In the genomic region with DNA sequence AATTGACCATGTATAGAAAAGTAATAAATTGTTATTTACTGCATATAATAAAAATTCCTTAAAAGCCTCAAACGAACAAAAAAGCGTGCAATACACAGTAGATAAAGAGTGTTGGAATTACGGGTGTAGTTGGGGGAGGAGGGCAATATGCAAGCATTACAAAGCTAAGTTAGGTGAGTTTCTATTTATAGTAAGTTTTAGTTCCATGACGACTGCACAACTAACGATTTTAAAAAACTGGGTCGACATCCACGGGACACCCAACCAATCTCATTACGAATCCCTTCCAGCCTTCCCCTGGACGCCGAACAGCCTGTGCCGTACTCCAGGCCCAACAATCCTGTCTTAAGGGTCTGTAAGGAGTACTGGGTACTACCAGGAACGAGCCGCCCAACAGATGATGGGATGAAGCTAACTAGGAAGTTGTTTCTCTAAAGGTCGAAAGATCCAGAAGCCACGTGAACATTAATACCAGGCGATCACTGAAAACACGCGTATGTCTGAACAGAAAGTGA, we compare ENCODE assay signal across 8 cellular contexts. TPM values are rescaled to one million over a fixed set of nuclear protein-coding genes. Genes with fewer than 3 reads are reported as not detected.
DNase-seq lines count a peak whose midpoint lies in the region; ATAC-seq and TF ChIP-seq lines count a peak whose summit lies in the region.

No MANE protein-coding gene starts in this region.

- DNase-seq in NCI-H1105 treated with DMSO at 0.1 percent for 48 hours (lab: John Stamatoyannopoulos, UW) (peak; percentile 48), NCI-H1105 (lab: John Stamatoyannopoulos, UW) (no peak), HL-60 (ENCODE audit: low read depth in 1 of 2, low spot score in 1 of 2) (no peak), left colon (peak in 1 of 2 donors; percentile 14)

- H3K27me3 ChIP-seq in HL-60 (ENCODE audit: insufficient read depth, poor library complexity, severe bottlenecking) (no peaks in the 10 kb centered on the region), thymus (ENCODE audit: control insufficient read depth, insufficient read depth) (no peaks in the 10 kb centered on the region)

- H3K4me1 Mint-ChIP-seq in activated naive CD8-positive, alpha-beta T cell (ENCODE audit: low read depth), result peaks cover 8% of the 10 kb centered on the region

- H3K27ac ChIP-seq in HL-60 (replicated peaks), result peak overlapping the region; percentile 85
- H3K27ac ChIP-seq in thymus (ENCODE audit: low read depth), result no peak overlapping the region

- no peaks in the 10 kb centered on the region for H3K9me3 ChIP-seq in thymus (ENCODE audit: control insufficient read depth)

- H3K4me1 ChIP-seq in thymus (ENCODE audit: control insufficient read depth, insufficient read depth, low read length), result no peaks in the 10 kb centered on the region

- H3K27me3 Mint-ChIP-seq in activated naive CD8-positive, alpha-beta T cell, result no peaks in the 10 kb centered on the region

- WGBS in thymus, result 8% methylated on average over 18 of the region's 18 CpGs

- H3K4me3 Mint-ChIP-seq in activated naive CD8-positive, alpha-beta T cell, result peak overlapping the region; percentile 95

- intact Hi-C loops in left colon (cut with DNase I, micrococcal nuclease), result no loop called here

- H3K4me3 ChIP-seq in HL-60 (replicated peaks; ENCODE audit: insufficient read depth, low read length), result peak overlapping the region; percentile 79
- peak overlapping the region; percentile 54 for H3K4me3 ChIP-seq in thymus (ENCODE audit: low read length)

- ATAC-seq in left colon (peak; percentile 10), HG03439 (IDR thresholded peaks at IDR 0.05; ENCODE audit: unreplicated experiment) (no peak), GM18858 (IDR thresholded peaks at IDR 0.05; ENCODE audit: unreplicated experiment) (no peak)

- no peaks in the 10 kb centered on the region for H3K9me3 Mint-ChIP-seq in activated naive CD8-positive, alpha-beta T cell (ENCODE audit: low read depth)

- H3K27ac Mint-ChIP-seq in activated naive CD8-positive, alpha-beta T cell, result peak overlapping the region; percentile 80

- no peak for TF ChIP-seq CTCF in HL-60 (IDR thresholded peaks at IDR 0.05; ENCODE audit: insufficient read depth, low read length)

- no peaks in the 10 kb centered on the region for H3K36me3 ChIP-seq in thymus (ENCODE audit: control insufficient read depth, insufficient read depth)

- H3K36me3 Mint-ChIP-seq in activated naive CD8-positive, alpha-beta T cell, result no peaks in the 10 kb centered on the region

RNA-seq across cellular contexts. Expression of a gene that starts 0.7 kb away (rescaled TPM):
- 1 to 10 TPM; 1.5 to 3.0 TPM for total RNA-seq in left colon
- polyA plus RNA-seq in thymus, result 0.71 TPM

RNA-seq across cellular contexts. Expression of a gene that starts 22.6 kb away (rescaled TPM):
- total RNA-seq in left colon, result not detected
- 0.05 TPM for polyA plus RNA-seq in thymus

RNA-seq across cellular contexts. Expression of a gene that starts 48.1 kb away (rescaled TPM):
- total RNA-seq in left colon, result not detected
- polyA plus RNA-seq in thymus, result 0.02 TPM
